ENCODE assay signal across 11 cellular contexts in genomic region chr1:159915571-159916239, GRCh38. TPM values are rescaled to one million over a fixed set of nuclear protein-coding genes. Genes with fewer than 3 reads are reported as not detected.
DNase-seq lines count a peak whose midpoint lies in the region; ATAC-seq and TF ChIP-seq lines count a peak whose summit lies in the region.
"Had no signal": no experiment of that assay in that cellular context is flagged by ENCODE, and none has a peak within 500 bp of the region (broad histone marks: within the 10 kb centered on the region; RNA-seq: fewer than 3 reads in every experiment).

No MANE protein-coding gene starts in this region.

- H3K9ac ChIP-seq in smooth muscle cell (ENCODE audit: low read depth) = peak overlapping the region; percentile 49

- H3K9me3 ChIP-seq in T-helper 17 cell (ENCODE audit: control insufficient read depth, low read length, poor library complexity, severe bottlenecking) = no peaks in the 10 kb centered on the region
- no peaks in the 10 kb centered on the region for H3K9me3 ChIP-seq in smooth muscle cell (replicated peaks; ENCODE audit: low read depth)

- H4K20me1 ChIP-seq in smooth muscle cell (ENCODE audit: low read depth) = peaks cover 45% of the 10 kb centered on the region

- peak overlapping the region; percentile 84 for H3K27ac ChIP-seq in smooth muscle cell (ENCODE audit: low read depth)

- peaks cover 51% of the 10 kb centered on the region for H3F3A ChIP-seq in smooth muscle cell (ENCODE audit: low read depth)

- intact Hi-C loops in Right ventricle myocardium superior (cut with DNase I) = no loop called here

- peaks cover 33% of the 10 kb centered on the region for H3K4me1 ChIP-seq in smooth muscle cell (ENCODE audit: low read depth)

- no peaks in the 10 kb centered on the region for H3K36me3 ChIP-seq in smooth muscle cell (ENCODE audit: low read depth)

- peaks cover 17% of the 10 kb centered on the region for H3K79me2 ChIP-seq in smooth muscle cell (ENCODE audit: low read depth)

- H3K36me3 Mint-ChIP-seq in T-helper 17 cell (ENCODE audit: low read depth) = peaks cover 8% of the 10 kb centered on the region

- peak overlapping the region; percentile 96 for H3K27ac Mint-ChIP-seq in T-helper 17 cell

- peaks cover 66% of the 10 kb centered on the region for H3K4me1 Mint-ChIP-seq in T-helper 17 cell

- H3K4me3 Mint-ChIP-seq in T-helper 17 cell = peak overlapping the region; percentile 43

- WGBS in smooth muscle cell (ENCODE audit: low lambda C conversion rate) = 19% methylated on average over 5 of the region's 5 CpGs

- DNase-seq in NCI-H82 (lab: John Stamatoyannopoulos, UW) (peak; percentile 38), NCI-H82 treated with DMSO at 0.1 percent for 48 hours (lab: John Stamatoyannopoulos, UW; ENCODE audit: unreplicated experiment) (no peak), T-helper 17 cell (no peak), Right ventricle myocardium superior (no peak), smooth muscle cell (lab: John Stamatoyannopoulos, UW; ENCODE audit: unreplicated experiment) (no peak), GM19238 (ENCODE audit: insufficient read length, low spot score) (no peak), erythroblast (lab: John Stamatoyannopoulos, UW) (no peak)
- DNase-seq: RPMI8226; stimulated activated CD4-positive, alpha-beta T cell treated with anti-CD3 and anti-CD28 coated beads, Interleukin-15, amount 100 ng/mL, for 24 hours had no signal

- no peak overlapping the region for H3K4me3 ChIP-seq in smooth muscle cell

- H3K27me3 ChIP-seq in smooth muscle cell (ENCODE audit: low read depth) = no peaks in the 10 kb centered on the region

- peak overlapping the region; percentile 60 for H3K4me2 ChIP-seq in smooth muscle cell

- no peak for TF ChIP-seq POLR2A in erythroblast (IDR thresholded peaks at IDR 0.05; ENCODE audit: low read length)

- no peak overlapping the region for H2AFZ ChIP-seq in smooth muscle cell (ENCODE audit: low read depth)

- ATAC-seq in T-helper 17 cell (no peak), Right ventricle myocardium superior (ENCODE audit: poor library complexity) (peak; percentile 15), GM19328 (IDR thresholded peaks at IDR 0.05; ENCODE audit: unreplicated experiment) (no peak)

- H3K27me3 Mint-ChIP-seq in T-helper 17 cell = no peaks in the 10 kb centered on the region

- no peak for TF ChIP-seq CTCF in smooth muscle cell (IDR thresholded peaks at IDR 0.05; ENCODE audit: borderline replicate concordance, insufficient read depth, poor library complexity, severe bottlenecking)

RNA-seq across cellular contexts. Expression of gene TAGLN2, which starts 9.6 kb away (rescaled TPM):
- total RNA-seq in T-helper 17 cell = 100 to 1,000 TPM; 515 to 717 TPM
- 116 TPM for total RNA-seq in Right ventricle myocardium superior
- 390 and 408 TPM in 2 replicates for total RNA-seq in smooth muscle cell
- 1,005 and 1,171 TPM in 2 replicates for polyA plus RNA-seq in smooth muscle cell

RNA-seq across cellular contexts. Expression of gene CFAP45, which starts 15.7 kb away (rescaled TPM):
- 1 to 10 TPM; 4.6 to 6.3 TPM for total RNA-seq in T-helper 17 cell
- total RNA-seq in Right ventricle myocardium superior = 1.2 TPM
- 1.1 and 1.3 TPM in 2 replicates for total RNA-seq in smooth muscle cell
- polyA plus RNA-seq in smooth muscle cell = 1.2 and 1.9 TPM in 2 replicates
- total RNA-seq: liver had no signal

RNA-seq across cellular contexts. Expression of gene IGSF9, which starts 29.7 kb away (rescaled TPM):
- total RNA-seq in T-helper 17 cell (under 1 TPM in 1 of 2 donors, not detected in 1; 0.07 TPM), Right ventricle myocardium superior (0.30 TPM), smooth muscle cell (0.49 and 0.99 TPM in 2 replicates)
- 2.1 and 6.6 TPM in 2 replicates for polyA plus RNA-seq in smooth muscle cell

RNA-seq across cellular contexts. Expression of gene SLAMF9, which starts 38.3 kb away (rescaled TPM):
- total RNA-seq in T-helper 17 cell (not detected), Right ventricle myocardium superior (not detected), smooth muscle cell (1.3 TPM in 1 of 2 replicates, not detected in the other)
- polyA plus RNA-seq in smooth muscle cell = 1.8 and 2.1 TPM in 2 replicates

RNA-seq across cellular contexts. Expression of gene VSIG8, which starts 53.2 kb away (rescaled TPM):
- not detected for total RNA-seq in T-helper 17 cell
- total RNA-seq in Right ventricle myocardium superior = not detected
- not detected in 2 replicates for total RNA-seq in smooth muscle cell
- polyA plus RNA-seq in smooth muscle cell = 0.29 and 1.3 TPM in 2 replicates
- polyA plus RNA-seq: liver had no signal
